In genomic region chr4:142497606-142498005, GRCh38 we compare ENCODE assay signal across 23 cellular contexts.
DNase-seq lines count a peak whose midpoint lies in the region; FAIRE-seq and TF ChIP-seq lines count a peak whose summit lies in the region.
"Had no signal": no experiment of that assay in that cellular context is flagged by ENCODE, and none has a peak within 500 bp of the region (broad histone marks: within the 10 kb centered on the region; RNA-seq: fewer than 3 reads in every experiment).

No MANE protein-coding gene starts in this region.

- no peak overlapping the region for H3K27ac ChIP-seq in small intestine (ENCODE audit: low read depth in 1 of 2, low read length in 1 of 2)
- H3K27ac ChIP-seq: 22Rv1, Peyer's patch, SJSA1 had no signal

- no peaks in the 10 kb centered on the region for H3K36me3 Mint-ChIP-seq in nephron progenitor cell (ENCODE audit: low read depth)

- TF ChIP-seq RAD21 in Ishikawa (IDR thresholded peaks at IDR 0.05; ENCODE audit: low read depth): no peak

- no peaks in the 10 kb centered on the region for H3K27me3 ChIP-seq in small intestine (ENCODE audit: control insufficient read depth in 2 of 2, insufficient read depth in 2 of 2, low read length in 2 of 2)
- H3K27me3 ChIP-seq: Peyer's patch, SJSA1 had no signal

- no peak for TF ChIP-seq EP300 in Ishikawa (IDR thresholded peaks at IDR 0.05; ENCODE audit: borderline replicate concordance)

- no peaks in the 10 kb centered on the region for H3K9me3 Mint-ChIP-seq in nephron progenitor cell

- DNase-seq in NCI-H1105 treated with DMSO at 0.1 percent for 48 hours (lab: John Stamatoyannopoulos, UW) (peak; percentile 0), NCI-H1105 (lab: John Stamatoyannopoulos, UW) (no peak), fibroblast of pulmonary artery (ENCODE audit: low read depth) (peak; percentile 10), nephron progenitor cell (no peak), NCI-H526 (lab: John Stamatoyannopoulos, UW) (no peak), small intestine (no peak)
- DNase-seq: AML-193; CD8-positive, alpha-beta memory T cell; GF-D8; MM.1S; NCI-H1048; NCI-H1436 treated with DMSO at 0.1 percent for 48 hours; NCI-H1930; NCI-H2171; NCI-H524 treated with DMSO at 0.1 percent for 48 hours; Peyer's patch; T-helper 1 cell had no signal

- no peaks in the 10 kb centered on the region for H3K9me3 ChIP-seq in small intestine (ENCODE audit: control insufficient read depth, low read depth)
- H3K9me3 ChIP-seq: Peyer's patch, SJSA1 had no signal

- H3K4me1 ChIP-seq in small intestine (ENCODE audit: control insufficient read depth in 2 of 2, insufficient read depth in 1 of 2, low read depth in 1 of 2, low read length in 1 of 2): no peaks in the 10 kb centered on the region
- H3K4me1 ChIP-seq: Peyer's patch, SJSA1 had no signal

- no peaks in the 10 kb centered on the region for H3K4me1 Mint-ChIP-seq in nephron progenitor cell

- FAIRE-seq in A204.1 (lab: Jason Lieb, UNC): peak; percentile 52
- no peak for FAIRE-seq in small intestine (lab: Jason Lieb, UNC)
- FAIRE-seq: H1, K562 had no signal

- no peak overlapping the region for H3K27ac Mint-ChIP-seq in nephron progenitor cell
- H3K27ac Mint-ChIP-seq: CD8-positive, alpha-beta memory T cell had no signal

- no peaks in the 10 kb centered on the region for H3K36me3 ChIP-seq in small intestine (ENCODE audit: control insufficient read depth in 2 of 2, insufficient read depth in 2 of 2, low read length in 2 of 2)
- H3K36me3 ChIP-seq: Peyer's patch, SJSA1 had no signal

- H3K27me3 Mint-ChIP-seq in nephron progenitor cell (ENCODE audit: low read depth, poor library complexity): no peaks in the 10 kb centered on the region
- H3K27me3 Mint-ChIP-seq: CD8-positive, alpha-beta memory T cell had no signal

- TF ChIP-seq CTCF in fibroblast of pulmonary artery (IDR thresholded peaks at IDR 0.05; ENCODE audit: low read length, missing control alignments) (no peak), nephron progenitor cell (IDR thresholded peaks at IDR 0.05) (no peak)

- no peak overlapping the region for H3K4me3 Mint-ChIP-seq in nephron progenitor cell
- H3K4me3 Mint-ChIP-seq: CD8-positive, alpha-beta memory T cell had no signal

- H3K4me3 ChIP-seq in fibroblast of pulmonary artery (replicated peaks; ENCODE audit: low read depth, low read length) (no peak overlapping the region), small intestine (ENCODE audit: low read depth in 1 of 2, low read length in 2 of 2) (no peak overlapping the region)
- H3K4me3 ChIP-seq: K562, Peyer's patch, SJSA1 had no signal

TF ChIP-seq in Ishikawa, 13 proteins besides CTCF, POLR2A, EP300 and RAD21:
- TF ChIP-seq TEAD4 (IDR thresholded peaks at IDR 0.05): no peak
- no peak for TF ChIP-seq USF1 (IDR thresholded peaks at IDR 0.05)
- TF ChIP-seq NFIC (IDR thresholded peaks at IDR 0.05): peak; percentile 75

Comparison
In these comparisons a context has a peak if more than half of its experiments do, and no peak if none do; other contexts are left out.
1. DNase-seq: peak in NCI-H1105 treated with DMSO at 0.1 percent for 48 hours (single experiment) and fibroblast of pulmonary artery (single experiment); none in NCI-H1105 (single experiment), nephron progenitor cell (single experiment), NCI-H526 (0 of 2) and small intestine (single experiment).